ENCODE assay signal across 8 cellular contexts in the genomic region with DNA sequence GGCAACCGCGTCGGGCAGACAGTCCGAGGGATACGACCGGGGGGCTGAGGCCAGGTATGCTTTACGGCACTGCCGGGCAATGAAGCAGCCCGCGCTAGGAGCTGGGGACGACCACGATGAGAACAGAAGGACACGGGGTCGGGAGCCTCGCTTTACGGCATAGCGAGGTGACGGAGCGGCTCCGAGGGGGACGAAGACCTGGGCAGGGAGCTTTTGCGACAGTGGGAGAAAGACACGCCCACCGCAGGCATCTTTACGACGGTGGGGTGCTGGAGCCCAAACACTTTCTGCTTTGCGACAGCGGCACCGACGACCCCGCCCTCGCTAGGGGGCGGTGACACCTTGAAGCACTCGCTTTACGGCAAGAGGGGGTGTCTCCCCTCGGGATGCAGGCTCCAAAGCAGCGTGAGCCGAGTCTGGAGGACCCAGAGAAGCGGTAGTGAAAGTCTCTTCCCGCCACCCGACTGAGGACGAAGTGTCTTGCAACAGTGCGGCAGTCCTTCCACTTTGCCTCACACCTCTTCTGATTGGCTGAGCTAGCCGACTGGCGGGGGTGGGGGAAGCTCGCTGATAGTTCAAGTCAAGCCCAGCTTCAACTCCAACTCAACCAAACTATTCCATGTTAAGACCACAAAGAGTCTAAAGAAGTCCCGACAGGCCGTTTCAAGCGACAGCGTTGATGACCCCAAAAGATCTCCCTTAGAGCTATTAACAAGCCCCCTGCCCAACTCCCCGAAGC. TPM values are rescaled to one million over a fixed set of nuclear protein-coding genes. Genes with fewer than 3 reads are reported as not detected.
DNase-seq lines count a peak whose midpoint lies in the region; ATAC-seq, FAIRE-seq and TF ChIP-seq lines count a peak whose summit lies in the region.

No MANE protein-coding gene starts in this region.

- dilution Hi-C loops in endothelial cell of umbilical vein (cut with MboI; ENCODE audit: extremely low pct_ligation_motif_present, low sequenced_read_pairs) = no loop called here

- intact Hi-C loops in endothelial cell of umbilical vein (cut with micrococcal nuclease) = loop anchor here (1.0 kb wide), 2 partner anchors 14 to 49 kb away; partner anchors contain the start of gene GPS2

- POLR2A ChIA-PET in endothelial cell of umbilical vein (lab: Charles Lee) = interaction anchor here (0.5 to 1.7 kb wide), 11 partner anchors 13 to 153 kb away, joined by 3 to 5 read pairs (median 4); partner anchors contain the start of genes GPS2, SLC2A4 and TMEM256

- no peaks in the 10 kb centered on the region for H4K20me1 ChIP-seq in OCI-LY3 (ENCODE audit: insufficient read depth, low read length)
- no peaks in the 10 kb centered on the region for H4K20me1 ChIP-seq in endothelial cell of umbilical vein (replicated peaks; ENCODE audit: control insufficient read depth, extremely low read depth, insufficient read depth, low read length)

- TF ChIP-seq CTCF in D721Med (IDR thresholded peaks at IDR 0.05; ENCODE audit: insufficient read depth, missing control alignments) (no peak), OCI-LY3 (IDR thresholded peaks at IDR 0.05; ENCODE audit: low read depth, low read length) (no peak), endothelial cell of umbilical vein (IDR thresholded peaks at IDR 0.05; ENCODE audit: extremely low read depth in 1 of 2, insufficient read depth in 1 of 2, low read depth in 1 of 2, low read length in 2 of 2) (peak in 1 of 2 donors; percentile 6)

- H3K9me1 ChIP-seq in endothelial cell of umbilical vein (replicated peaks; ENCODE audit: control insufficient read depth, extremely low read depth, insufficient read depth, low read length) = no peaks in the 10 kb centered on the region

- peaks cover 16% of the 10 kb centered on the region for H3K79me2 ChIP-seq in OCI-LY3 (ENCODE audit: low read length)
- peaks cover 10% of the 10 kb centered on the region for H3K79me2 ChIP-seq in endothelial cell of umbilical vein (ENCODE audit: control insufficient read depth, insufficient read depth, low read length)

- H3K4me1 ChIP-seq in OCI-LY3 (ENCODE audit: low read length) (peaks cover 30% of the 10 kb centered on the region), endothelial cell of umbilical vein (ENCODE audit: control insufficient read depth, extremely low read depth, insufficient read depth, low read length) (peaks cover 10% of the 10 kb centered on the region)

- no peak for TF ChIP-seq POLR2A in endothelial cell of umbilical vein (IDR thresholded peaks at IDR 0.05; ENCODE audit: low read depth, low read length)

- H3K9me3 ChIP-seq in OCI-LY3 (ENCODE audit: insufficient read depth, low read length) (no peaks in the 10 kb centered on the region), endothelial cell of umbilical vein (replicated peaks; ENCODE audit: control insufficient read depth, insufficient read depth, low read length) (no peaks in the 10 kb centered on the region)

- H2AFZ ChIP-seq in OCI-LY3 (ENCODE audit: low read depth, low read length) (peak overlapping the region; percentile 32; the same call in 1 of the 2 replicates), endothelial cell of umbilical vein (ENCODE audit: low read depth, low read length) (peak overlapping the region; percentile 97)

- peak; percentile 48 for ATAC-seq in GM21515 (IDR thresholded peaks at IDR 0.05; ENCODE audit: unreplicated experiment)

- H3K4me2 ChIP-seq in OCI-LY3 (ENCODE audit: low read length) (peak overlapping the region; percentile 89), endothelial cell of umbilical vein (ENCODE audit: insufficient read depth, low read length) (peak overlapping the region; percentile 95)

- no TSS peak for BruUV-seq in endothelial cell of umbilical vein (replicated peaks; lab: Mats Ljungman, UMichigan)

- peak overlapping the region; percentile 93 for H3K27ac ChIP-seq in OCI-LY3 (ENCODE audit: low read length)
- peak overlapping the region; percentile 71 for H3K27ac ChIP-seq in endothelial cell of umbilical vein (ENCODE audit: insufficient read depth, low read depth, low read length)

- FAIRE-seq in D721Med (lab: Jason Lieb, UNC) (no peak), endothelial cell of umbilical vein (lab: Jason Lieb, UNC) (peak; percentile 99)

- CTCF ChIA-PET in endothelial cell of umbilical vein (lab: Charles Lee) = interaction anchor here (0.6 to 1.9 kb wide), 23 partner anchors 9 to 284 kb away, joined by 3 to 13 read pairs (median 4); partner anchors contain the start of genes GPS2, SLC2A4 and TMEM256

- H3K4me3 ChIP-seq in OCI-LY3 (ENCODE audit: low read length) = peak overlapping the region; percentile 88
- H3K4me3 ChIP-seq in endothelial cell of umbilical vein (replicated peaks in 1 of 3; ENCODE audit: insufficient read depth in 1 of 3, low read depth in 1 of 3, low read length in 3 of 3) = peak overlapping the region; percentile 80 to 86 (median 81)

- DNase-seq in D721Med (ENCODE audit: insufficient read length, low spot score) (peak; percentile 97), HuH-7.5 (ENCODE audit: low spot score) (peak; percentile 98), activated T-cell treated with anti-CD3 and anti-CD28 coated beads for 24 hours (ENCODE audit: low read depth) (peak; percentile 95), endothelial cell of umbilical vein (ENCODE audit: low read depth, low spot score) (peak; percentile 99), midbrain (lab: John Stamatoyannopoulos, UW) (peak; percentile 98)
- peak; percentile 94 to 96 for DNase-seq in stimulated activated CD8-positive, alpha-beta memory T cell treated with anti-CD3 and anti-CD28 coated beads, Interleukin-15, amount 100 ng/mL, for 48 hours (ENCODE audit: low read depth in 2 of 2)

- H3K36me3 ChIP-seq in OCI-LY3 (replicated peaks; ENCODE audit: low read depth, low read length) (peaks cover 2% of the 10 kb centered on the region), endothelial cell of umbilical vein (ENCODE audit: control insufficient read depth in 2 of 2, extremely low read depth in 1 of 2, insufficient read depth in 2 of 2, low read length in 2 of 2) (peaks cover 0 to 6% of the 10 kb centered on the region in 2 experiments)

- H3K9ac ChIP-seq in OCI-LY3 (ENCODE audit: low read length) (peak overlapping the region; percentile 94), endothelial cell of umbilical vein (replicated peaks; ENCODE audit: extremely low read depth, insufficient read depth, low read length) (peak overlapping the region; percentile 46)

- H3K27me3 ChIP-seq in OCI-LY3 (ENCODE audit: low read depth, low read length) (no peaks in the 10 kb centered on the region), endothelial cell of umbilical vein (ENCODE audit: control insufficient read depth in 2 of 2, insufficient read depth in 2 of 2, low read length in 2 of 2) (peaks cover 0 to 2% of the 10 kb centered on the region in 2 experiments)

TF ChIP-seq in endothelial cell of umbilical vein, 7 proteins besides CTCF, POLR2A, EP300 and RAD21 (continues in another document):
- no peak for TF ChIP-seq FOS (IDR thresholded peaks at IDR 0.05; ENCODE audit: borderline replicate concordance, insufficient read depth, low read length)

RNA-seq across cellular contexts. Expression of gene NEURL4, which starts 0.4 kb away (rescaled TPM):
- 34.2 and 44.9 TPM in 2 replicates for total RNA-seq in endothelial cell of umbilical vein
- 24.3 and 32.0 TPM in 2 replicates for polyA plus RNA-seq in endothelial cell of umbilical vein
- polyA plus RNA-seq in endothelial cell of umbilical vein (2011; cell fraction: cytosol; rRNA removed) = 9.2 and 12.5 TPM in 2 replicates
- polyA plus RNA-seq in endothelial cell of umbilical vein (2011; cell fraction: nucleus; rRNA removed) = 175 and 219 TPM in 2 replicates
- 23.3 and 25.8 TPM in 2 replicates for polyA plus RNA-seq in endothelial cell of umbilical vein (2012)
- 28.0 and 30.5 TPM in 2 replicates for polyA minus RNA-seq in endothelial cell of umbilical vein
- 10.9 TPM for polyA minus RNA-seq in endothelial cell of umbilical vein (2011; cell fraction: cytosol; rRNA and poly(A)+ RNA removed)
- polyA minus RNA-seq in endothelial cell of umbilical vein (2011; cell fraction: nucleus; rRNA and poly(A)+ RNA removed) = 43.2 and 45.0 TPM in 2 replicates

RNA-seq across cellular contexts. Expression of gene ACAP1, which starts 6.8 kb away (rescaled TPM):
- total RNA-seq in endothelial cell of umbilical vein = not detected in 2 replicates
- polyA plus RNA-seq in endothelial cell of umbilical vein = 0.46 TPM in 1 of 2 replicates, not detected in the other
- 0.37 TPM in 1 of 2 replicates, not detected in the other for polyA plus RNA-seq in endothelial cell of umbilical vein (2011; cell fraction: cytosol; rRNA removed)
- not detected in 2 replicates for polyA plus RNA-seq in endothelial cell of umbilical vein (2011; cell fraction: nucleus; rRNA removed)
- 1.4 and 1.9 TPM in 2 replicates for polyA plus RNA-seq in endothelial cell of umbilical vein (2012)
- 0.27 TPM in 1 of 2 replicates, not detected in the other for polyA minus RNA-seq in endothelial cell of umbilical vein
- polyA minus RNA-seq in endothelial cell of umbilical vein (2011; cell fraction: cytosol; rRNA and poly(A)+ RNA removed) = not detected
- polyA minus RNA-seq in endothelial cell of umbilical vein (2011; cell fraction: nucleus; rRNA and poly(A)+ RNA removed) = not detected in 2 replicates

RNA-seq across cellular contexts. Expression of gene GPS2, which starts 14.4 kb away (rescaled TPM):
- total RNA-seq in endothelial cell of umbilical vein = 51.6 and 61.3 TPM in 2 replicates
- polyA plus RNA-seq in endothelial cell of umbilical vein = 132 and 169 TPM in 2 replicates
- 66.4 and 66.8 TPM in 2 replicates for polyA plus RNA-seq in endothelial cell of umbilical vein (2011; cell fraction: cytosol; rRNA removed)
- 147 and 155 TPM in 2 replicates for polyA plus RNA-seq in endothelial cell of umbilical vein (2011; cell fraction: nucleus; rRNA removed)
- polyA plus RNA-seq in endothelial cell of umbilical vein (2012) = 41.6 and 49.6 TPM in 2 replicates
- 36.4 and 58.1 TPM in 2 replicates for polyA minus RNA-seq in endothelial cell of umbilical vein
- polyA minus RNA-seq in endothelial cell of umbilical vein (2011; cell fraction: cytosol; rRNA and poly(A)+ RNA removed) = 35.6 TPM
- polyA minus RNA-seq in endothelial cell of umbilical vein (2011; cell fraction: nucleus; rRNA and poly(A)+ RNA removed) = 25.4 and 30.0 TPM in 2 replicates

RNA-seq across cellular contexts. Expression of gene EIF5A, which starts 22.1 kb away (rescaled TPM):
- total RNA-seq in endothelial cell of umbilical vein = 847 and 859 TPM in 2 replicates
- polyA plus RNA-seq in endothelial cell of umbilical vein = 650 and 689 TPM in 2 replicates
- 764 and 866 TPM in 2 replicates for polyA plus RNA-seq in endothelial cell of umbilical vein (2011; cell fraction: cytosol; rRNA removed)
- polyA plus RNA-seq in endothelial cell of umbilical vein (2011; cell fraction: nucleus; rRNA removed) = 384 and 464 TPM in 2 replicates
- polyA plus RNA-seq in endothelial cell of umbilical vein (2012) = 811 and 879 TPM in 2 replicates
- polyA minus RNA-seq in endothelial cell of umbilical vein = 616 and 772 TPM in 2 replicates
- 697 TPM for polyA minus RNA-seq in endothelial cell of umbilical vein (2011; cell fraction: cytosol; rRNA and poly(A)+ RNA removed)
- polyA minus RNA-seq in endothelial cell of umbilical vein (2011; cell fraction: nucleus; rRNA and poly(A)+ RNA removed) = 124 and 157 TPM in 2 replicates

RNA-seq across cellular contexts. Expression of gene KCTD11, which starts 22.4 kb away (rescaled TPM):
- 3.5 and 3.8 TPM in 2 replicates for total RNA-seq in endothelial cell of umbilical vein
- polyA plus RNA-seq in endothelial cell of umbilical vein = 6.5 and 6.7 TPM in 2 replicates
- 3.9 and 4.1 TPM in 2 replicates for polyA plus RNA-seq in endothelial cell of umbilical vein (2011; cell fraction: cytosol; rRNA removed)
- 2.4 TPM in 2 replicates for polyA plus RNA-seq in endothelial cell of umbilical vein (2011; cell fraction: nucleus; rRNA removed)
- polyA plus RNA-seq in endothelial cell of umbilical vein (2012) = 3.7 and 4.9 TPM in 2 replicates
- polyA minus RNA-seq in endothelial cell of umbilical vein = 6.2 and 6.4 TPM in 2 replicates
- polyA minus RNA-seq in endothelial cell of umbilical vein (2011; cell fraction: cytosol; rRNA and poly(A)+ RNA removed) = 1.4 TPM
- polyA minus RNA-seq in endothelial cell of umbilical vein (2011; cell fraction: nucleus; rRNA and poly(A)+ RNA removed) = 1.9 and 2.0 TPM in 2 replicates

Comparison
In these comparisons a context has a peak if more than half of its experiments do, and no peak if none do; other contexts are left out.
1. Peak in every context shown above with its lines: DNase-seq, ATAC-seq, H3K4me3 ChIP-seq and H3K27ac ChIP-seq.